Comparison of ENCODE assay signal across 8 cellular contexts in the genomic region with DNA sequence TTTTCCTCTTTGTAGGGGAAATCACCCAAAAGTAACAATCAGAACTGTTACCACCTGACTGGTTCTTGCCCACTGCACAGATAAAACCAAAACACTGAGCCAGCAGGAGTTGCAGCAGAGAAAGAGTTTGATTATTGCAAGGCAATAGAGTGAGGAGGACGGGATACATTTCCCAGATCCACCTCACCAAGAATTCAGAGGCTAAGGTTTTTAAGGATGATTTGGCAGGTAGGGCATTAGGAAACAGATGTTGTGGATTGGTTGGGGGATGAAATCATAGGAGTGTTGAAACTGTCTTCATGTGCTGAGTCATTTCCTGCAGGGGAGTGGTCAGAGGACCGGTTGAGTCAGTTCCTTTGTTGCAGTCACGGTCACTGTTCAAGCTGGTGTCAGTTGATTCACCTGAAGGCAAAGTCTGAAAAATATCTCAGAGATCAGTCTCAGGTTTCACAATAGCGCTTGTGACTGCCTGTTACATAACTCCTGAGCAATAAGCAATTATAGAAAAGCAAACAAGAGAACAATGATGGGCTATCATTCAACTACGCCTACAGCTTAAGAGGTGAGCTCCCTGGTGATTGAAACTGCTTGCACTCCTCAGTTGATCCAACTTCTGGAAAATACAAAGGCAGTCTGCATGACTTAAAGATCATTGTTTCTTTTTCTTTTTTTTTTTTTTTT. TPM values are rescaled to one million over a fixed set of nuclear protein-coding genes. Genes with fewer than 3 reads are reported as not detected.
DNase-seq lines count a peak whose midpoint lies in the region; ATAC-seq and TF ChIP-seq lines count a peak whose summit lies in the region.

No MANE protein-coding gene starts in this region.

- ATAC-seq in GM19043 (IDR thresholded peaks at IDR 0.05; ENCODE audit: low read depth, unreplicated experiment) (peak; percentile 75), HG03159 (IDR thresholded peaks at IDR 0.05; ENCODE audit: unreplicated experiment) (peak; percentile 79)

- no peak for TF ChIP-seq POLR2A in sigmoid colon (IDR thresholded peaks at IDR 0.05)

- H3K4me1 ChIP-seq in neutrophil (ENCODE audit: control insufficient read depth in 1 of 2, insufficient read depth in 1 of 2, low read depth in 1 of 2, low read length in 1 of 2) (peaks cover 82% of the 10 kb centered on the region in 2 experiments), sigmoid colon (peaks cover 0 to 11% (median 3%) of the 10 kb centered on the region in 4 donors)

- TF ChIP-seq CTCF in AG10803 (conservative IDR thresholded peaks at IDR 0.05; ENCODE audit: low read length) (no peak), epithelial cell of proximal tubule (conservative IDR thresholded peaks at IDR 0.05; ENCODE audit: low read depth, low read length) (no peak), neutrophil (IDR thresholded peaks at IDR 0.05) (peak; percentile 31), sigmoid colon (IDR thresholded peaks at IDR 0.05) (no peak)

- H3K36me3 ChIP-seq in neutrophil (no peaks in the 10 kb centered on the region), sigmoid colon (no peaks in the 10 kb centered on the region)

- 8 to 37% methylated on average over 5 of the region's 5 CpGs for WGBS in sigmoid colon, 2 donors

- H3K9me3 ChIP-seq in neutrophil = no peaks in the 10 kb centered on the region
- H3K9me3 ChIP-seq in sigmoid colon = no peaks in the 10 kb centered on the region

- H3K27ac ChIP-seq in neutrophil (peak overlapping the region; percentile 99), sigmoid colon (peak overlapping the region in 2 of 4 donors; percentile 5 to 47)

- H3K27me3 ChIP-seq in neutrophil (no peaks in the 10 kb centered on the region), sigmoid colon (no peaks in the 10 kb centered on the region)

- intact Hi-C loops in sigmoid colon (cut with DNase I) = no loop called here

- DNase-seq in AG10803 (ENCODE audit: low read depth) (peak; percentile 95), NCI-H2171 (lab: John Stamatoyannopoulos, UW) (peak; percentile 84), epithelial cell of proximal tubule (ENCODE audit: low read depth) (peak; percentile 99), sigmoid colon (no peak)
- DNase-seq in activated CD4-positive, alpha-beta T cell treated with anti-CD3 and anti-CD28 coated beads for 4 hours = peak; percentile 60 to 68

- TF ChIP-seq EP300 in sigmoid colon (IDR thresholded peaks at IDR 0.05) = no peak

- H3K4me3 ChIP-seq in AG10803 (ENCODE audit: low read length) (no peak overlapping the region), epithelial cell of proximal tubule (ENCODE audit: low read depth, low read length) (no peak overlapping the region), neutrophil (ENCODE audit: low read depth in 1 of 2, low read length in 1 of 2) (peak overlapping the region; percentile 4 to 44), sigmoid colon (no peak overlapping the region)

RNA-seq across cellular contexts. Expression of a gene that starts 20.3 kb away (rescaled TPM):
- total RNA-seq in epithelial cell of proximal tubule = 9.8 and 13.1 TPM in 2 replicates
- total RNA-seq in sigmoid colon = 10 to 100 TPM in 3 of 4 donors, 1 to 10 TPM in 1; 5.5 to 13.2 (median 11.0) TPM
- 10 to 100 TPM in 1 of 3 donors, 1 to 10 TPM in 2; 2.4 to 10.2 (median 5.5) TPM for polyA plus RNA-seq in sigmoid colon

Comparison
In these comparisons a context has a peak if more than half of its experiments do, and no peak if none do; other contexts are left out.
1. H3K4me3 ChIP-seq: peak in neutrophil (2 of 2); none in AG10803 (single experiment), epithelial cell of proximal tubule (single experiment) and sigmoid colon (0 of 4).